Comparison of ENCODE assay signal across 1 cellular context in the genomic region with DNA sequence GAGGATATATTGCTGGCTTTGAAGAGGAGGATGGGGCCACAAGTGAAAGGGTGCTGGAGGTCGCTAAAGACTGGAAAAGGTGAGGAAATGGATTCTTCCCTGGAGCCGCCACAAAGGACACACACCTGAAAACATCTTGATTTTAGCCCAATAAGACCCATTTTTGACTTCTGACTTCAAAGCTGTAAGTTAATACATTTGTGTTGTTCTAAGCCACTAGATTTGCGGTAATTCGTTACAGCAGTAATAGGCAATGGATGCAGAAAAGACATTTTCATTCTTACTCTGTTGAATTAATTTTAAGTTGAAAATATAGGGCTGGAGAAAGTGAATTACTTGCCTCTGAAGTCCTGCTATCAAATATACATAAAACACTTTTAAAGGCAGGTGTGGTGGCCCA.
TF ChIP-seq lines count a peak whose summit lies in the region.

No MANE protein-coding gene starts in this region.

TF ChIP-seq in A549, 52 proteins besides CTCF, POLR2A, EP300 and RAD21 (continued from another document):
- TF ChIP-seq, protein P1, sequence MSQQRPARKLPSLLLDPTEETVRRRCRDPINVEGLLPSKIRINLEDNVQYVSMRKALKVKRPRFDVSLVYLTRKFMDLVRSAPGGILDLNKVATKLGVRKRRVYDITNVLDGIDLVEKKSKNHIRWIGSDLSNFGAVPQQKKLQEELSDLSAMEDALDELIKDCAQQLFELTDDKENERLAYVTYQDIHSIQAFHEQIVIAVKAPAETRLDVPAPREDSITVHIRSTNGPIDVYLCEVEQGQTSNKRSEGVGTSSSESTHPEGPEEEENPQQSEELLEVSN (IDR thresholded peaks at IDR 0.05; ENCODE audit: borderline replicate concordance, low read depth): no peak
- TF ChIP-seq, protein P2, sequence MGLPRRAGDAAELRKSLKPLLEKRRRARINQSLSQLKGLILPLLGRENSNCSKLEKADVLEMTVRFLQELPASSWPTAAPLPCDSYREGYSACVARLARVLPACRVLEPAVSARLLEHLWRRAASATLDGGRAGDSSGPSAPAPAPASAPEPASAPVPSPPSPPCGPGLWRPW (IDR thresholded peaks at IDR 0.05): no peak
